ENCODE assay signal across 8 cellular contexts in the genomic region with DNA sequence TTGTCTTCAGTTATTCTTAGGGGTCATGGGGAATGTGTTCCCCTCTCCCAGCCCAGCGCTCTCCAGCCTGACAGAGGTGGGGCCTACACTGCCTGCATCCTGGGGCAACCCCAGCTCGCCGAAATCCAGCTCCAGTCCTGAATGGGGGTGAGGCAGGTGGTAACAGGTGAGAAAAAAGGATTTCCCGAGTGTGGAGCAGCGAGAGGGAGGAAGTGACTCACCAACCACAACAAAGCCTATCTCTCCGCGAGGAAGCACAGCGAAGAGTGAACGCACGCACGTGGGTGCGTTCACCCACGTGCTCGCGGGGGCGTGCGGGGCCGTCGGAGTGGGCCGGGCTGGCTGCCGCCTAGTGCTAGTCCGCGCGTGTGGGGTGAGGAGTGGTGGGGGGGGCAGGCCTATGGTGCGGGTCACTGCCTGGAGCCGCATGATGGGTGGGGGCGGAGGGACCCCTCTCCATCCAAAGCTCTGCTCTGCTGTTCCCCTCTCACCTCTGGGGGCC. TPM values are rescaled to one million over a fixed set of nuclear protein-coding genes. Genes with fewer than 3 reads are reported as not detected.
DNase-seq lines count a peak whose midpoint lies in the region; ATAC-seq, FAIRE-seq and TF ChIP-seq lines count a peak whose summit lies in the region.

No MANE protein-coding gene starts in this region.

- H3K36me3 Mint-ChIP-seq in activated CD4-positive, alpha-beta T cell treated with anti-CD3 and anti-CD28 coated beads, Interleukin-2, amount 10 ng/mL, durations not matched to agents 24 days and 14 days (ENCODE audit: low read depth), result peaks cover 2% of the 10 kb centered on the region
- H3K36me3 Mint-ChIP-seq in natural killer cell, result no peaks in the 10 kb centered on the region
- H3K36me3 Mint-ChIP-seq in stimulated activated naive CD8-positive, alpha-beta T cell treated with anti-CD3 and anti-CD28 coated beads, Interleukin-15, Interleukin-2, amounts not matched to agents 100 ng/mL and 50 ng/mL, for 24 hours (ENCODE audit: low read depth), result no peaks in the 10 kb centered on the region

- H3K27me3 Mint-ChIP-seq in activated CD4-positive, alpha-beta T cell treated with anti-CD3 and anti-CD28 coated beads, Interleukin-2, amount 10 ng/mL, durations not matched to agents 24 days and 14 days, result peaks cover 64% of the 10 kb centered on the region
- peaks cover 11 to 13% of the 10 kb centered on the region in 2 donors for H3K27me3 Mint-ChIP-seq in natural killer cell (ENCODE audit: low read depth in 2 of 2)
- peaks cover 29% of the 10 kb centered on the region for H3K27me3 Mint-ChIP-seq in stimulated activated naive CD8-positive, alpha-beta T cell treated with anti-CD3 and anti-CD28 coated beads, Interleukin-15, Interleukin-2, amounts not matched to agents 100 ng/mL and 50 ng/mL, for 24 hours

- H3K4me1 Mint-ChIP-seq in activated CD4-positive, alpha-beta T cell treated with anti-CD3 and anti-CD28 coated beads, Interleukin-2, amount 10 ng/mL, durations not matched to agents 24 days and 14 days, result peaks cover 37% of the 10 kb centered on the region
- peaks cover 21 to 42% of the 10 kb centered on the region in 2 donors for H3K4me1 Mint-ChIP-seq in natural killer cell
- peaks cover 55% of the 10 kb centered on the region for H3K4me1 Mint-ChIP-seq in stimulated activated naive CD8-positive, alpha-beta T cell treated with anti-CD3 and anti-CD28 coated beads, Interleukin-15, Interleukin-2, amounts not matched to agents 100 ng/mL and 50 ng/mL, for 24 hours (ENCODE audit: low read depth)

- TF ChIP-seq CTCF in natural killer cell (IDR thresholded peaks at IDR 0.05), result no peak

- H3K9me3 Mint-ChIP-seq in activated CD4-positive, alpha-beta T cell treated with anti-CD3 and anti-CD28 coated beads, Interleukin-2, amount 10 ng/mL, durations not matched to agents 24 days and 14 days, result no peaks in the 10 kb centered on the region
- no peaks in the 10 kb centered on the region for H3K9me3 Mint-ChIP-seq in natural killer cell
- no peaks in the 10 kb centered on the region for H3K9me3 Mint-ChIP-seq in stimulated activated naive CD8-positive, alpha-beta T cell treated with anti-CD3 and anti-CD28 coated beads, Interleukin-15, Interleukin-2, amounts not matched to agents 100 ng/mL and 50 ng/mL, for 24 hours

- DNase-seq in NK-92 (lab: John Stamatoyannopoulos, UW; ENCODE audit: unreplicated experiment) (peak; percentile 6), natural killer cell (peak; percentile 40), SK-N-DZ (ENCODE audit: low spot score) (no peak), H54 (ENCODE audit: insufficient read length, low spot score) (no peak)
- no peak for DNase-seq in NK-92 treated with Interleukin-12 subunit alpha and Interleukin-12 subunit beta, amount 100 ng/mL, for 24 hours (lab: John Stamatoyannopoulos, UW)
- DNase-seq in activated CD4-positive, alpha-beta T cell treated with anti-CD3 and anti-CD28 coated beads, Interleukin-2, amount 10 ng/mL, durations not matched to agents 24 days and 14 days, result peak; percentile 93
- peak; percentile 71 for DNase-seq in effector CD4-positive, alpha-beta T cell

- TF ChIP-seq POLR2A in H54 (IDR thresholded peaks at IDR 0.05; ENCODE audit: low read depth, low read length), result no peak

- peak overlapping the region; percentile 84 for H3K4me3 Mint-ChIP-seq in activated CD4-positive, alpha-beta T cell treated with anti-CD3 and anti-CD28 coated beads, Interleukin-2, amount 10 ng/mL, durations not matched to agents 24 days and 14 days
- H3K4me3 Mint-ChIP-seq in natural killer cell, result peak overlapping the region; percentile 77
- H3K4me3 Mint-ChIP-seq in stimulated activated naive CD8-positive, alpha-beta T cell treated with anti-CD3 and anti-CD28 coated beads, Interleukin-15, Interleukin-2, amounts not matched to agents 100 ng/mL and 50 ng/mL, for 24 hours, result peak overlapping the region; percentile 79

- FAIRE-seq in H54 (lab: Jason Lieb, UNC), result no peak

- peak; percentile 58 to 77 (median 73) for ATAC-seq in natural killer cell

- intact Hi-C loops in activated CD4-positive, alpha-beta T cell treated with anti-CD3 and anti-CD28 coated beads, Interleukin-2, amount 10 ng/mL, durations not matched to agents 24 days and 14 days (cut with micrococcal nuclease), result loop anchor here (2.0 to 10.0 kb wide), 2 partner anchors 73 to 407 kb away; a partner anchor contains a TSS
- intact Hi-C loops in natural killer cell (cut with micrococcal nuclease), result no loop called here

- peak overlapping the region; percentile 84 for H3K27ac Mint-ChIP-seq in activated CD4-positive, alpha-beta T cell treated with anti-CD3 and anti-CD28 coated beads, Interleukin-2, amount 10 ng/mL, durations not matched to agents 24 days and 14 days
- H3K27ac Mint-ChIP-seq in natural killer cell, result peak overlapping the region; percentile 54 to 75
- peak overlapping the region; percentile 84 for H3K27ac Mint-ChIP-seq in stimulated activated naive CD8-positive, alpha-beta T cell treated with anti-CD3 and anti-CD28 coated beads, Interleukin-15, Interleukin-2, amounts not matched to agents 100 ng/mL and 50 ng/mL, for 24 hours

RNA-seq across cellular contexts. Expression of a gene that starts 0.9 kb away (rescaled TPM):
- 1.9 and 2.1 TPM in 2 replicates for total RNA-seq in activated CD4-positive, alpha-beta T cell treated with anti-CD3 and anti-CD28 coated beads, Interleukin-2, amount 10 ng/mL, durations not matched to agents 24 days and 14 days
- under 1 TPM in 1 of 3 donors, not detected in 2; 0.21 TPM for total RNA-seq in natural killer cell
- 16.5 and 20.9 TPM in 2 replicates for polyA plus RNA-seq in SK-N-DZ (2014; cell fraction: cytosol; rRNA removed)
- 20.6 and 23.2 TPM in 2 replicates for polyA plus RNA-seq in SK-N-DZ (2014; cell fraction: nucleus; rRNA removed)

RNA-seq across cellular contexts. Expression of a gene that starts 36.2 kb away (rescaled TPM):
- total RNA-seq in activated CD4-positive, alpha-beta T cell treated with anti-CD3 and anti-CD28 coated beads, Interleukin-2, amount 10 ng/mL, durations not matched to agents 24 days and 14 days, result not detected in 2 replicates
- not detected for total RNA-seq in natural killer cell
- not detected in 2 replicates for polyA plus RNA-seq in SK-N-DZ (2014; cell fraction: cytosol; rRNA removed)
- not detected in 2 replicates for polyA plus RNA-seq in SK-N-DZ (2014; cell fraction: nucleus; rRNA removed)

Comparison
In these comparisons a context has a peak if more than half of its experiments do, and no peak if none do; other contexts are left out.
1. DNase-seq: peak in NK-92 (single experiment), activated CD4-positive, alpha-beta T cell treated with anti-CD3 and anti-CD28 coated beads, Interleukin-2, amount 10 ng/mL, durations not matched to agents 24 days and 14 days (single experiment), effector CD4-positive, alpha-beta T cell (single experiment) and natural killer cell (single experiment); none in NK-92 treated with Interleukin-12 subunit alpha and Interleukin-12 subunit beta, amount 100 ng/mL, for 24 hours (single experiment), SK-N-DZ (single experiment) and H54 (single experiment).
2. Peak in every context shown above with its lines, with median percentiles within 50 percentile points of each other: H3K27ac Mint-ChIP-seq and H3K4me3 Mint-ChIP-seq.